Comparison of ENCODE assay signal across 1 cellular context in the genomic region with DNA sequence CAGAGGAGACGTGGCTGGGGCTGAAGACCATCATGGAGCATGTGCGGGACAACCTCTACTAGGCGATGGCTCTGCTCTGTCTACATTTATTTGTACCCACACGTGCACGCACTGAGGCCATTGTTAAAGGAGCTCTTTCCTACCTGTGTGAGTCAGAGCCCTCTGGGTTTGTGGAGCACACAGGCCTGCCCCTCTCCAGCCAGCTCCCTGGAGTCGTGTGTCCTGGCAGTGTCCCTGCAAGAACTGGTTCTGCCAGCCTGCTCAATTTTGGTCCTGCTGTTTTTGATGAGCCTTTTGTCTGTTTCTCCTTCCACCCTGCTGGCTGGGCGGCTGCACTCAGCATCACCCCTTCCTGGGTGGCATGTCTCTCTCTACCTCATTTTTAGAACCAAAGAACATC.
TF ChIP-seq lines count a peak whose summit lies in the region.

No MANE protein-coding gene starts in this region.

TF ChIP-seq in WTC11, 78 proteins besides CTCF, POLR2A, EP300 and RAD21 (continued from another document):
- TF ChIP-seq ATF1 (CRISPR knock-in tag; IDR thresholded peaks at IDR 0.05) (no peak), ZNF416 (CRISPR knock-in tag; IDR thresholded peaks at IDR 0.05) (no peak), CREB1 (CRISPR knock-in tag; IDR thresholded peaks at IDR 0.05) (no peak), OVOL2 (CRISPR knock-in tag; IDR thresholded peaks at IDR 0.05; ENCODE audit: borderline replicate concordance) (no peak)
